ENCODE assay signal across 8 cellular contexts in the genomic region with DNA sequence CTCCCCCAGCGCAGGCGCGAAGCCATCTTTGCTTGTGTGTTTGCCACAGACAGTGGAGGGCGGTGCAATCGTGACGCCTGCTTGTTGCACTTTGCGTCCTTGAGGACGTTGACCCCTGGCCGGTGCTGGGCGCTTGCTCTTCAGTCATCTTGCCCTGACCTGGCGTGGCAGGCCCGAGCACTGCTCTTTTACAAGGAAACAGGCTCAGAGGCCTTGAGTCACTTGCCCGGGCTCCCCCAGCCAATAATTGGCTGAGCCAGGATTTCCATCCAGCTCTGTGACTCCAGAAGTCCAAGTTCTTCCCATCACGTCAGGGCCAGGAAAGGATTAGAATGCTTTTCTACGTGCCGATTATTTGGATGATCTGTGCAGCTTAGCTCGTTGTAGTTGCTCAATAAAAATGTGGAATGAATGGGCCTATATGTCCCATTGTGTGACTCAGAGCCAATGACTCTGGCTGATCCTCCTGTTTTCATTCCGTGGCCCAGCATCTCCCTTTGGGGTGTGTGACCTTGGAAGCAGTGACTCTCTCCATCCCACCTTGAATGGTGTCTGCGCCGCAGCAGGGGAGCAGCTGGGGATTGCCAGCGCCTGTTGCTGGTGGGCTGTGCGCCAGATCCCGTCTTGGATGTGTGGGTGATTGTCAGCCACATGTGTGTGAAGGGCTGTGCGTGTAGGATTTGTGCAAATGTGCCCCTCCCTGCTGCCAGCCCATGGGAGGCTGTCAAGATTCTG.
DNase-seq lines count a peak whose midpoint lies in the region; ATAC-seq and TF ChIP-seq lines count a peak whose summit lies in the region.

No MANE protein-coding gene starts in this region.

- H4K5ac ChIP-seq in H9 (ENCODE audit: insufficient read length, low read depth, low read length) = no peak overlapping the region

- H3K9ac ChIP-seq in H9 (ENCODE audit: extremely low read depth, insufficient read length, low read length) = no peak overlapping the region

- H3K36me3 Mint-ChIP-seq in H9 (ENCODE audit: insufficient read depth in 1 of 3, low read depth in 3 of 3) = peaks cover 10 to 14% (median 11%) of the 10 kb centered on the region in 3 experiments; a peak in 6 of 7 replicates
- no peaks in the 10 kb centered on the region for H3K36me3 Mint-ChIP-seq in nephron progenitor cell (ENCODE audit: low read depth)

- no peak overlapping the region for H2BK120ac ChIP-seq in H9 (ENCODE audit: low read depth, low read length, poor library complexity, severe bottlenecking)

- no peak overlapping the region for H2BK20ac ChIP-seq in H9 (ENCODE audit: low read depth, low read length, poor library complexity, severe bottlenecking)

- H3K27ac Mint-ChIP-seq in H9 (no peak overlapping the region), nephron progenitor cell (no peak overlapping the region)

- TF ChIP-seq POLR2A in spleen (IDR thresholded peaks at IDR 0.05) = no peak

- H3K4me1 Mint-ChIP-seq in H9 (peaks cover 19 to 27% of the 10 kb centered on the region in 2 experiments), nephron progenitor cell (peaks cover 77% of the 10 kb centered on the region)

- H3K9me3 Mint-ChIP-seq in H9 (peaks cover 12 to 18% of the 10 kb centered on the region in 2 experiments), nephron progenitor cell (peaks cover under 1% of the 10 kb centered on the region)

- H3K9me3 ChIP-seq in H9 (ENCODE audit: control insufficient read depth, low read depth, low read length) = no peaks in the 10 kb centered on the region
- no peaks in the 10 kb centered on the region for H3K9me3 ChIP-seq in right cardiac atrium (ENCODE audit: control insufficient read depth, low read length)
- H3K9me3 ChIP-seq in spleen = no peaks in the 10 kb centered on the region

- no peak overlapping the region for H4K8ac ChIP-seq in H9 (replicated peaks; ENCODE audit: insufficient read length, low read depth, low read length)

- ATAC-seq in right cardiac atrium = peak; percentile 62 to 67
- ATAC-seq in HG03045 (IDR thresholded peaks at IDR 0.05; ENCODE audit: unreplicated experiment) = no peak
- no peak for ATAC-seq in HG03432 (IDR thresholded peaks at IDR 0.05; ENCODE audit: unreplicated experiment)

- whole genome bisulfite sequencing in H9 (ENCODE audit: extremely low coverage, insufficient read length, low lambda C conversion rate) = no CpG with 5 or more reads among the region's 24 CpGs
- WGBS in right cardiac atrium = 66% methylated on average over 24 of the region's 24 CpGs
- 72 to 79% (median 75%) methylated on average over 8 to 24 of the region's 24 CpGs for WGBS in spleen, 5 donors

- no peak overlapping the region for H4K91ac ChIP-seq in H9 (ENCODE audit: insufficient read length, low read depth, low read length)

- H3K4me1 ChIP-seq in H9 (ENCODE audit: insufficient read depth, low read length) (no peaks in the 10 kb centered on the region; the same call in 1 of the 2 replicates), right cardiac atrium (ENCODE audit: control insufficient read depth, insufficient read depth, low read length) (peaks cover 12% of the 10 kb centered on the region), spleen (peaks cover 17 to 85% (median 49%) of the 10 kb centered on the region in 6 donors)

- H2AK5ac ChIP-seq in H9 (ENCODE audit: insufficient read length, low read length) = no peak overlapping the region

- intact Hi-C loops in right cardiac atrium (cut with DNase I) (no loop called here), spleen (cut with DNase I; ENCODE audit: low total_unique reads) (no loop called here)

- H3K18ac ChIP-seq in H9 (ENCODE audit: insufficient read length, low read depth, low read length) = no peak overlapping the region

- H3K56ac ChIP-seq in H9 (ENCODE audit: insufficient read length, low read depth, low read length) = no peak overlapping the region

- TF ChIP-seq CTCF in H9 (conservative IDR thresholded peaks at IDR 0.05) (no peak), spleen (IDR thresholded peaks at IDR 0.05 in 8 of 11, conservative IDR thresholded peaks at IDR 0.05 in 3 of 11) (no peak), nephron progenitor cell (IDR thresholded peaks at IDR 0.05) (no peak)

- H3K27me3 ChIP-seq in H9 (ENCODE audit: insufficient read depth, low read length) = no peaks in the 10 kb centered on the region
- H3K27me3 ChIP-seq in right cardiac atrium (ENCODE audit: control insufficient read depth, insufficient read depth) = no peaks in the 10 kb centered on the region
- H3K27me3 ChIP-seq in spleen (replicated peaks in 1 of 7) = no peaks in the 10 kb centered on the region

- no peak overlapping the region for H2BK5ac ChIP-seq in H9 (ENCODE audit: insufficient read length, low read length)

- H3K27me3 Mint-ChIP-seq in H9 (ENCODE audit: low read depth) = peaks cover 5% of the 10 kb centered on the region; the same call in 1 of the 2 replicates
- peaks cover 6% of the 10 kb centered on the region for H3K27me3 Mint-ChIP-seq in nephron progenitor cell (ENCODE audit: low read depth, poor library complexity)

- H3T11ph ChIP-seq in H9 (ENCODE audit: low read length) = no peak overlapping the region

- 0 out of 2 replicates have a peak overlapping the region, but pooled peaks have one; percentile 41 for H3K14ac ChIP-seq in H9 (ENCODE audit: insufficient read depth, low read length)

- DNase-seq in H9 (peak; percentile 36), right cardiac atrium (peak; percentile 89 to 93 (median 93)), spleen (peak; percentile 83), nephron progenitor cell (no peak)
- peak; percentile 51 for DNase-seq in activated CD8-positive, alpha-beta memory T cell treated with anti-CD3 and anti-CD28 coated beads, Interleukin-2, amount 50 U/mL, for 48 hours
- DNase-seq in effector CD4-positive, alpha-beta T cell = no peak

- H3K23me2 ChIP-seq in H9 (ENCODE audit: insufficient read length, low read depth, low read length, poor library complexity, severe bottlenecking) = no peaks in the 10 kb centered on the region

- H3K36me3 ChIP-seq in spleen = no peaks in the 10 kb centered on the region

- no peaks in the 10 kb centered on the region for H3K79me2 ChIP-seq in H9 (ENCODE audit: insufficient read depth, low read length)

- H3K23ac ChIP-seq in H9 (ENCODE audit: insufficient read length, low read depth, low read length) = no peak overlapping the region

- H3K79me1 ChIP-seq in H9 (ENCODE audit: insufficient read depth, low read depth, low read length, poor library complexity, severe bottlenecking) = peaks cover 3% of the 10 kb centered on the region

- no peak overlapping the region for H3K4ac ChIP-seq in H9 (ENCODE audit: low read depth, low read length)

- H2BK15ac ChIP-seq in H9 (ENCODE audit: low read depth, low read length) = no peak overlapping the region

- H2BK12ac ChIP-seq in H9 (ENCODE audit: insufficient read length, low read depth, low read length) = no peak overlapping the region

- no peak overlapping the region for H2AFZ ChIP-seq in H9 (ENCODE audit: low read length)

- H4K20me1 ChIP-seq in H9 (ENCODE audit: control insufficient read depth, insufficient read depth, insufficient read length) = no peaks in the 10 kb centered on the region

- H3K4me2 ChIP-seq in H9 (ENCODE audit: insufficient read depth, insufficient read length, low read length) = no peak overlapping the region

- H3K27ac ChIP-seq in H9 (ENCODE audit: insufficient read length, low read depth, low read length) (no peak overlapping the region), right cardiac atrium (ENCODE audit: low read length) (peak overlapping the region; percentile 8), spleen (peak overlapping the region; percentile 19 to 55 (median 50))

- no peak overlapping the region for H3K4me3 ChIP-seq in right cardiac atrium (ENCODE audit: low read length)
- no peak overlapping the region for H3K4me3 ChIP-seq in spleen

- H3K4me3 Mint-ChIP-seq in H9 (no peak overlapping the region), nephron progenitor cell (no peak overlapping the region)

Comparison
In these comparisons a context has a peak if more than half of its experiments do, and no peak if none do; other contexts are left out.
1. DNase-seq: peak in H9 (single experiment), activated CD8-positive, alpha-beta memory T cell treated with anti-CD3 and anti-CD28 coated beads, Interleukin-2, amount 50 U/mL, for 48 hours (single experiment), right cardiac atrium (3 of 3) and spleen (single experiment); none in effector CD4-positive, alpha-beta T cell (single experiment) and nephron progenitor cell (single experiment).
2. ATAC-seq: peak in right cardiac atrium (2 of 2); none in HG03045 (single experiment) and HG03432 (single experiment).